ENCODE assay signal across 17 cellular contexts in the genomic region with DNA sequence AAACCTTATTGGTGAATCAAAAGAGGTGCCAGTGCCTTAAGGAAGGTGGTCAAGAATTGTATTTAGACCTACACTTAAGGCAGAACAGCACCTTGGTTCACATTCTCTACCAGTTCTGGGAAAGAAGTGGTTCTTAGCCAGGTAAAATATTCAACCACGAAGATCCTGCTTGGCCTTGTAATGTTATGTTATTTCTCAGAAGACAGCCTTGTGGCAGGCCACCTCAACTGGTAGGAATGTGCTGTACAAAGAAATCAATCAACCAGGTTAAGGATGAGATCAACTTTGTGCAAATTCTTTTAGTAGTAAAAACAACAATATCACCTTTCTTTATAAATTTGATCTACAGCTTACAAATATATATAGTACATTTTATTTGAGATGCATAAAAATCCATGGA.
DNase-seq lines count a peak whose midpoint lies in the region; TF ChIP-seq lines count a peak whose summit lies in the region.
"Had no signal": no experiment of that assay in that cellular context is flagged by ENCODE, and none has a peak within 500 bp of the region (broad histone marks: within the 10 kb centered on the region; RNA-seq: fewer than 3 reads in every experiment).

No MANE protein-coding gene starts in this region.

- POLR2A ChIA-PET in PC-9 (lab: Charles Lee; ENCODE audit: unreplicated experiment), result no interaction called here

- DNase-seq in GM03348 (ENCODE audit: low spot score) (peak; percentile 14), PC-9 (peak; percentile 38 to 79), endodermal cell (no peak), mucosa of gallbladder (ENCODE audit: low spot score) (peak; percentile 42), glutamatergic neuron (no peak), mesenteric fat pad (ENCODE audit: low spot score) (no peak), esophagus squamous epithelium (lab: John Stamatoyannopoulos, UW) (no peak), AG08396 (ENCODE audit: low spot score) (no peak)
- DNase-seq: activated CD4-positive, alpha-beta T cell treated with anti-CD3 and anti-CD28 coated beads for 1 hour; activated CD8-positive, alpha-beta memory T cell treated with anti-CD3 and anti-CD28 coated beads, Interleukin-2, amount 50 U/mL, for 48 hours; activated naive CD4-positive, alpha-beta T cell treated with anti-CD3 and anti-CD28 coated beads for 36 hours; effector CD4-positive, alpha-beta T cell; foreskin melanocyte; NCI-H1417 treated with DMSO at 0.1 percent for 48 hours; occipital lobe; stimulated activated CD4-positive, alpha-beta T cell treated with anti-CD3 and anti-CD28 coated beads, Interleukin-4, amount 100 ng/mL, for 4 hours; upper lobe of right lung had no signal

- H3K27ac Mint-ChIP-seq in endodermal cell (no peak overlapping the region), glutamatergic neuron (ENCODE audit: unreplicated experiment) (no peak overlapping the region)
- H3K27ac Mint-ChIP-seq: activated naive CD4-positive, alpha-beta T cell treated with anti-CD3 and anti-CD28 coated beads for 36 hours had no signal

- no peak overlapping the region for H2AFZ ChIP-seq in PC-9

- CTCF ChIA-PET in PC-9 (lab: Charles Lee), result interaction anchor here (0.9 kb wide), 1 partner anchor 16 kb away, joined by 5 read pairs; no protein-coding TSS in a partner anchor

- TF ChIP-seq CTCF in PC-9 (conservative IDR thresholded peaks at IDR 0.05) (no peak), endodermal cell (conservative IDR thresholded peaks at IDR 0.05) (peak; percentile 22), glutamatergic neuron (IDR thresholded peaks at IDR 0.05; ENCODE audit: partially characterized antibody, unreplicated experiment) (no peak), esophagus squamous epithelium (IDR thresholded peaks at IDR 0.05) (peak in 1 of 6 experiments; percentile 14)

- peaks cover 17% of the 10 kb centered on the region for H3F3A ChIP-seq in PC-9 (ENCODE audit: insufficient read depth, low read depth)

- H3K9me3 ChIP-seq in PC-9 (ENCODE audit: insufficient read depth, low read depth) (0 out of 2 replicates have a peak, but pooled peaks cover 3% of the 10 kb centered on the region), endodermal cell (ENCODE audit: control insufficient read depth, low read length) (no peaks in the 10 kb centered on the region), esophagus squamous epithelium (no peaks in the 10 kb centered on the region)
- H3K9me3 ChIP-seq: upper lobe of right lung had no signal

- H3K9me3 Mint-ChIP-seq in endodermal cell, result no peaks in the 10 kb centered on the region
- H3K9me3 Mint-ChIP-seq in glutamatergic neuron (ENCODE audit: unreplicated experiment), result no peaks in the 10 kb centered on the region
- H3K9me3 Mint-ChIP-seq: activated naive CD4-positive, alpha-beta T cell treated with anti-CD3 and anti-CD28 coated beads for 36 hours had no signal

- H3K27me3 Mint-ChIP-seq in endodermal cell (ENCODE audit: insufficient read depth) (no peaks in the 10 kb centered on the region), glutamatergic neuron (ENCODE audit: unreplicated experiment) (no peaks in the 10 kb centered on the region)

- peak overlapping the region; percentile 52 for H3K27ac ChIP-seq in PC-9
- H3K27ac ChIP-seq in endodermal cell (ENCODE audit: low read depth, low read length), result no peak overlapping the region
- no peak overlapping the region for H3K27ac ChIP-seq in esophagus squamous epithelium
- H3K27ac ChIP-seq: upper lobe of right lung had no signal

- H3K27me3 ChIP-seq in PC-9 (ENCODE audit: insufficient read depth, low read depth) (no peaks in the 10 kb centered on the region), endodermal cell (ENCODE audit: control insufficient read depth, insufficient read depth, low read length, poor library complexity, severe bottlenecking) (no peaks in the 10 kb centered on the region), esophagus squamous epithelium (no peaks in the 10 kb centered on the region)
- H3K27me3 ChIP-seq: upper lobe of right lung had no signal

- intact Hi-C loops in PC-9 (cut with micrococcal nuclease; ENCODE audit: unreplicated experiment) (loop anchor here (5.0 kb wide), 1 partner anchor 176 kb away; no protein-coding TSS in a partner anchor), esophagus squamous epithelium (cut with DNase I) (no loop called here)

- no peaks in the 10 kb centered on the region for H4K20me1 ChIP-seq in PC-9 (ENCODE audit: insufficient read depth)

- no peak overlapping the region for H3K4me3 ChIP-seq in PC-9
- H3K4me3 ChIP-seq in endodermal cell (ENCODE audit: low read length), result no peak overlapping the region
- no peak overlapping the region for H3K4me3 ChIP-seq in esophagus squamous epithelium
- H3K4me3 ChIP-seq: upper lobe of right lung had no signal

- H3K4me1 ChIP-seq in PC-9 (replicated peaks; ENCODE audit: insufficient read depth) (peaks cover 42% of the 10 kb centered on the region), endodermal cell (ENCODE audit: control insufficient read depth, insufficient read depth, low read length) (peaks cover 7% of the 10 kb centered on the region), esophagus squamous epithelium (peaks cover 0 to 33% (median 0%) of the 10 kb centered on the region in 3 donors)
- H3K4me1 ChIP-seq: upper lobe of right lung had no signal

- no peaks in the 10 kb centered on the region for H3K9me2 ChIP-seq in PC-9 (ENCODE audit: insufficient read depth)

- H3K4me3 Mint-ChIP-seq in endodermal cell (no peak overlapping the region), glutamatergic neuron (ENCODE audit: unreplicated experiment) (no peak overlapping the region)
- H3K4me3 Mint-ChIP-seq: activated naive CD4-positive, alpha-beta T cell treated with anti-CD3 and anti-CD28 coated beads for 36 hours had no signal

- TF ChIP-seq POLR2A in esophagus squamous epithelium (IDR thresholded peaks at IDR 0.05), result no peak

- H3K9ac ChIP-seq in endodermal cell (ENCODE audit: extremely low read depth, low read length, poor library complexity, severe bottlenecking), result no peak overlapping the region

- BruUV-seq in PC-9 (replicated peaks; lab: Mats Ljungman, UMichigan), result no TSS peak

- H3K4me2 ChIP-seq in PC-9, result peak overlapping the region; percentile 34

- peaks cover 12% of the 10 kb centered on the region for H3K36me3 Mint-ChIP-seq in endodermal cell (ENCODE audit: low read depth)
- peaks cover 3% of the 10 kb centered on the region for H3K36me3 Mint-ChIP-seq in glutamatergic neuron (ENCODE audit: unreplicated experiment)

- H3K79me2 ChIP-seq in PC-9 (ENCODE audit: low read depth), result no peaks in the 10 kb centered on the region

- H3K36me3 ChIP-seq in PC-9 (ENCODE audit: low read depth) (no peaks in the 10 kb centered on the region), endodermal cell (ENCODE audit: control insufficient read depth, insufficient read depth, low read length) (no peaks in the 10 kb centered on the region), esophagus squamous epithelium (no peaks in the 10 kb centered on the region)
- H3K36me3 ChIP-seq: upper lobe of right lung had no signal

- WGBS in endodermal cell (ENCODE audit: insufficient coverage in 1 of 2, insufficient read length in 1 of 2), 2 experiments, result 83 to 88% methylated on average over 1 of the region's 1 CpG
- WGBS in esophagus squamous epithelium, 2 donors, result 33 to 48% methylated on average over 1 of the region's 1 CpG

- H3K4me1 Mint-ChIP-seq in endodermal cell, result peaks cover 23% of the 10 kb centered on the region
- no peaks in the 10 kb centered on the region for H3K4me1 Mint-ChIP-seq in glutamatergic neuron (ENCODE audit: low read depth, unreplicated experiment)

Comparison
In these comparisons a context has a peak if more than half of its experiments do, and no peak if none do; other contexts are left out.
1. DNase-seq: peak in GM03348 (single experiment), PC-9 (2 of 2) and mucosa of gallbladder (single experiment); none in endodermal cell (single experiment), glutamatergic neuron (single experiment), mesenteric fat pad (single experiment), esophagus squamous epithelium (single experiment) and AG08396 (single experiment).